8 cellular contexts compared by ENCODE assay signal in the genomic region with DNA sequence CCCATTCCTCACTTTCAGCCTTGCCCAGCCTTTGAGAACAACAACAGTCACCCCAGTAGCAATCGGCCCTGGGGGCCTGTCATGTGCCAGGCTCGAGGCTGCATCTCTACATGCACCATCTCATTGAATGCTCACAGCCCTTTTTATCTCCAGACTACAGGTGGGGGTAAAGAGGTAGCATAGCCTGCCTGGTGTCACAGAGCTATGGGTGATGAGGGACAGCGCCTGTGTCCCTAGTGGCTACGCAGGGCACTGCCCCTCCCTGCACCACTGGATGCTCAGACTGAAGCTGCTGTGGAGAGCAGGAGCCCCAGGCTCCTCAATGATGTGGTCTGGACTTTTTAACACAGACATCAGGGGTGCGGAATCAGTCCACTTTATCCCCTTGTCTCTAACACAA. TPM values are rescaled to one million over a fixed set of nuclear protein-coding genes. Genes with fewer than 3 reads are reported as not detected.
DNase-seq lines count a peak whose midpoint lies in the region; ATAC-seq and TF ChIP-seq lines count a peak whose summit lies in the region.

No MANE protein-coding gene starts in this region.

- H3K9me3 ChIP-seq in T-helper 17 cell (ENCODE audit: control insufficient read depth, low read length, poor library complexity, severe bottlenecking) (no peaks in the 10 kb centered on the region), hepatocyte (ENCODE audit: low read depth) (no peaks in the 10 kb centered on the region)
- H3K9me3 ChIP-seq in effector memory CD4-positive, alpha-beta T cell (ENCODE audit: control insufficient read depth, low read length) = no peaks in the 10 kb centered on the region

- TF ChIP-seq CTCF in 22Rv1 (IDR thresholded peaks at IDR 0.05) (peak; percentile 60), GM12875 (IDR thresholded peaks at IDR 0.05; ENCODE audit: borderline replicate concordance, insufficient read depth, low read depth, low read length) (peak; percentile 53; the same call in 1 of the 2 replicates), hepatocyte (IDR thresholded peaks at IDR 0.05; ENCODE audit: poor library complexity) (peak; percentile 32)

- H3K27ac Mint-ChIP-seq in T-helper 17 cell = no peak overlapping the region

- H3K4me1 Mint-ChIP-seq in T-helper 17 cell = peaks cover 13% of the 10 kb centered on the region

- H3K27me3 Mint-ChIP-seq in T-helper 17 cell = peaks cover 32% of the 10 kb centered on the region

- H3K9me2 ChIP-seq in hepatocyte (replicated peaks; ENCODE audit: insufficient read depth) = no peaks in the 10 kb centered on the region

- no peak overlapping the region for H3K4me3 Mint-ChIP-seq in T-helper 17 cell

- H3K36me3 Mint-ChIP-seq in T-helper 17 cell (ENCODE audit: low read depth) = peaks cover 2% of the 10 kb centered on the region

- H3K27ac ChIP-seq in 22Rv1 = no peak overlapping the region
- H3K27ac ChIP-seq in hepatocyte = no peak overlapping the region
- no peak overlapping the region for H3K27ac ChIP-seq in effector memory CD4-positive, alpha-beta T cell (ENCODE audit: insufficient read depth, low read length, poor library complexity, severe bottlenecking)

- H3K4me1 ChIP-seq in hepatocyte (ENCODE audit: insufficient read depth) = no peaks in the 10 kb centered on the region
- H3K4me1 ChIP-seq in effector memory CD4-positive, alpha-beta T cell (ENCODE audit: control insufficient read depth, insufficient read depth, low read length, poor library complexity, severe bottlenecking) = no peaks in the 10 kb centered on the region

- DNase-seq in T-helper 17 cell = no peak
- DNase-seq in hepatocyte (ENCODE audit: low spot score) = peak; percentile 57
- DNase-seq in effector memory CD4-positive, alpha-beta T cell = no peak
- DNase-seq in activated effector memory CD4-positive, alpha-beta T cell treated with Interleukin-2 at 50 U/mL for 16 hours = no peak

- no peaks in the 10 kb centered on the region for H3K36me3 ChIP-seq in hepatocyte (replicated peaks; ENCODE audit: insufficient read depth, low read depth)
- no peaks in the 10 kb centered on the region for H3K36me3 ChIP-seq in effector memory CD4-positive, alpha-beta T cell (ENCODE audit: control insufficient read depth, insufficient read depth, low read length)

- 48% methylated on average over 5 of the region's 5 CpGs for WGBS in hepatocyte (ENCODE audit: low lambda C conversion rate, missing lambda C conversion rate)

- no peak overlapping the region for H3K4me2 ChIP-seq in hepatocyte

- H2AFZ ChIP-seq in hepatocyte = no peak overlapping the region

- no peaks in the 10 kb centered on the region for H3K27me3 ChIP-seq in hepatocyte
- no peaks in the 10 kb centered on the region for H3K27me3 ChIP-seq in effector memory CD4-positive, alpha-beta T cell (replicated peaks; ENCODE audit: control insufficient read depth, insufficient read depth, low read length, poor library complexity, severe bottlenecking)

- H3K79me2 ChIP-seq in hepatocyte = no peaks in the 10 kb centered on the region

- ATAC-seq in T-helper 17 cell (peak; percentile 48), HG02588 (IDR thresholded peaks at IDR 0.05; ENCODE audit: unreplicated experiment) (no peak), GM21825 (IDR thresholded peaks at IDR 0.05; ENCODE audit: unreplicated experiment) (no peak)

- H3K4me3 ChIP-seq in GM12875 (ENCODE audit: low read depth, low read length) = no peak overlapping the region
- no peak overlapping the region for H3K4me3 ChIP-seq in hepatocyte
- no peak overlapping the region for H3K4me3 ChIP-seq in effector memory CD4-positive, alpha-beta T cell (ENCODE audit: insufficient read depth, low read depth, low read length, poor library complexity, severe bottlenecking)

- no peaks in the 10 kb centered on the region for H4K20me1 ChIP-seq in hepatocyte (ENCODE audit: insufficient read depth, poor library complexity, severe bottlenecking)

RNA-seq across cellular contexts. Expression of a gene that starts 2.8 kb away (rescaled TPM):
- not detected for total RNA-seq in T-helper 17 cell
- total RNA-seq in hepatocyte = 0.88 and 2.6 TPM in 2 replicates
- 1.0 and 1.2 TPM in 2 replicates for polyA plus RNA-seq in hepatocyte

RNA-seq across cellular contexts. Expression of a gene that starts 15.9 kb away (rescaled TPM):
- total RNA-seq in T-helper 17 cell (not detected), hepatocyte (18.4 and 27.9 TPM in 2 replicates)
- 27.1 and 42.8 TPM in 2 replicates for polyA plus RNA-seq in hepatocyte

Comparison
In these comparisons a context has a peak if more than half of its experiments do, and no peak if none do; other contexts are left out.
1. RNA of a gene that starts 15.9 kb away (total RNA-seq): 18.4 to 27.9 TPM in hepatocyte; not detected in T-helper 17 cell; every median in the first group is over 10 times any median in the second.
2. Peak in every context shown above with its lines, with median percentiles within 50 percentile points of each other: CTCF ChIP-seq.